ENCODE assay signal across 8 cellular contexts in genomic region chr19:53132231-53132991, GRCh38. TPM values are rescaled to one million over a fixed set of nuclear protein-coding genes. Genes with fewer than 3 reads are reported as not detected.
DNase-seq lines count a peak whose midpoint lies in the region; ATAC-seq lines count a peak whose summit lies in the region.

ZNF415 (minus strand) TSS chr19:53132910; CDS start chr19:53122676, 10,234 bp downstream.

- H3K4me3 ChIP-seq in NT2/D1 (ENCODE audit: insufficient read length, low read depth), result peak within 1 kb of the TSS; percentile 68
- H3K4me3 ChIP-seq in adipocyte (ENCODE audit: low read length), result peak within 1 kb of the TSS; percentile 82

- H3K9me3 ChIP-seq in NT2/D1 (ENCODE audit: insufficient read depth, low read length), result no peaks in the 10 kb centered on the region
- no peaks in the 10 kb centered on the region for H3K9me3 ChIP-seq in adipocyte (ENCODE audit: control insufficient read depth, low read length)

- intact Hi-C loops in cardiac septum (cut with DNase I), result loop anchor here (1.0 to 2.0 kb wide), 2 partner anchors 26 to 30 kb away; partner anchors contain the start of gene ZNF160

- H3K27me3 ChIP-seq in NT2/D1 (ENCODE audit: insufficient read depth, insufficient read length) (no peaks in the 10 kb centered on the region), adipocyte (replicated peaks; ENCODE audit: control insufficient read depth, insufficient read depth, low read length) (no peaks in the 10 kb centered on the region)

- H3K36me3 ChIP-seq in NT2/D1 (ENCODE audit: insufficient read depth, insufficient read length, low read length), result peaks cover 3% of the 10 kb centered on the region
- no peaks in the 10 kb centered on the region for H3K36me3 ChIP-seq in adipocyte (ENCODE audit: control insufficient read depth, insufficient read depth, low read length, severe bottlenecking)

- no peak for ATAC-seq in HG03139 (IDR thresholded peaks at IDR 0.05; ENCODE audit: unreplicated experiment)

- H3K9ac ChIP-seq in NT2/D1 (ENCODE audit: insufficient read length, low read depth) (peak within 1 kb of the TSS; percentile 75), adipocyte (ENCODE audit: low read length) (peak within 1 kb of the TSS; percentile 77)

- DNase-seq in GDM1 (lab: John Stamatoyannopoulos, UW) (peak; percentile 34), NT2/D1 (ENCODE audit: low read depth, low spot score) (peak; percentile 51), adipocyte (ENCODE audit: low read depth) (peak; percentile 83), cardiac septum (ENCODE audit: low spot score) (peak; percentile 93), non-pigmented ciliary epithelial cell (ENCODE audit: low read depth) (peak; percentile 19), DMS153 treated with DMSO at 0.1 percent for 48 hours (lab: John Stamatoyannopoulos, UW; ENCODE audit: unreplicated experiment) (no peak)

- no peaks in the 10 kb centered on the region for H3K4me1 ChIP-seq in NT2/D1 (ENCODE audit: insufficient read depth, insufficient read length)
- H3K4me1 ChIP-seq in adipocyte (ENCODE audit: control insufficient read depth, insufficient read depth, low read length), result peaks cover 11% of the 10 kb centered on the region

- peak within 1 kb of the TSS; percentile 19 for H3K27ac ChIP-seq in temporal lobe (ENCODE audit: low read depth, low read length)

RNA-seq across cellular contexts. Expression of gene ZNF415, which starts in this region (rescaled TPM):
- total RNA-seq in cardiac septum (20.9 TPM), temporal lobe (31.7 TPM)
